1 cellular context compared by ENCODE assay signal in genomic region chr15:40558952-40559742, GRCh38.
TF ChIP-seq lines count a peak whose summit lies in the region.

No MANE protein-coding gene starts in this region.

TF ChIP-seq in K562, 482 proteins besides CTCF, POLR2A, EP300 and RAD21 (continued from another document):
- TF ChIP-seq TGIF2 (CRISPR knock-in tag; IDR thresholded peaks at IDR 0.05) (no peak), YY1 (IDR thresholded peaks at IDR 0.05; ENCODE audit: borderline replicate concordance in 1 of 3, control insufficient read depth in 1 of 3, extremely low read depth in 1 of 3, insufficient read depth in 3 of 3, insufficient read length in 1 of 3, insufficient replicate concordance in 2 of 3, low read depth in 1 of 3, low read length in 2 of 3) (peak in 1 of 3 experiments; percentile 21), HEY1 (CRISPR knock-in tag; IDR thresholded peaks at IDR 0.05; ENCODE audit: borderline replicate concordance) (no peak), MYC (IDR thresholded peaks at IDR 0.05; ENCODE audit: low read depth, low read length) (peak; percentile 73; the same call in 1 of the 2 replicates), MYC (CRISPR knock-in tag; IDR thresholded peaks at IDR 0.05; ENCODE audit: borderline replicate concordance, low read depth) (no peak), SOX6 (IDR thresholded peaks at IDR 0.05) (peak; percentile 98), ZBTB5 (IDR thresholded peaks at IDR 0.05) (peak; percentile 86; the same call in 1 of the 2 replicates), ZNF444 (CRISPR knock-in tag; IDR thresholded peaks at IDR 0.05) (no peak), SNRNP70 (optimal IDR thresholded peaks at IDR 0.05; ENCODE audit: low read depth, low read length) (no peak), NRF1 (conservative IDR thresholded peaks at IDR 0.05 in 1 of 2, IDR thresholded peaks at IDR 0.05 in 1 of 2) (peak in 1 of 2 experiments; percentile 38; a peak in 2 of 4 replicates), KDM1A (IDR thresholded peaks at IDR 0.05) (peak; percentile 83 to 87), RNF219 (CRISPR knock-in tag; IDR thresholded peaks at IDR 0.05) (no peak), TBL1XR1 (IDR thresholded peaks at IDR 0.05; ENCODE audit: low read length in 2 of 2) (peak; percentile 46 to 78; a peak in 3 of 4 replicates), ARID2 (IDR thresholded peaks at IDR 0.05) (no peak), NCOA1 (IDR thresholded peaks at IDR 0.05; ENCODE audit: low read depth) (peak; percentile 69; the same call in 1 of the 2 replicates), MXI1 (IDR thresholded peaks at IDR 0.05; ENCODE audit: low read depth, low read length) (peak; percentile 66), ARNT (IDR thresholded peaks at IDR 0.05) (peak; percentile 68 to 96), CC2D1A (IDR thresholded peaks at IDR 0.05) (peak; percentile 97; the same call in 1 of the 2 replicates), EZH2 (IDR thresholded peaks at IDR 0.05; ENCODE audit: borderline replicate concordance, low read depth, low read length) (no peak), KLF16 (IDR thresholded peaks at IDR 0.05) (peak; percentile 95), NR1H2 (CRISPR knock-in tag; IDR thresholded peaks at IDR 0.05) (no peak), CREBBP (IDR thresholded peaks at IDR 0.05; ENCODE audit: low read depth, low read length) (no peak), E2F6 (IDR thresholded peaks at IDR 0.05; ENCODE audit: borderline replicate concordance in 1 of 2, extremely low read depth in 1 of 2, insufficient read depth in 1 of 2, insufficient read length in 1 of 2, low read depth in 1 of 2, low read length in 1 of 2, poor library complexity in 1 of 2, severe bottlenecking in 1 of 2) (peak in 1 of 2 experiments; percentile 26), MAX (CRISPR knock-in tag; IDR thresholded peaks at IDR 0.05) (peak; percentile 62; the same call in 1 of the 2 replicates), SMARCA5 (IDR thresholded peaks at IDR 0.05) (peak; percentile 67; the same call in 1 of the 2 replicates), CXXC5 (CRISPR knock-in tag; IDR thresholded peaks at IDR 0.05) (peak; percentile 21; the same call in 1 of the 2 replicates), ATF2 (CRISPR knock-in tag; IDR thresholded peaks at IDR 0.05) (no peak), FOSL1 (tag; conservative IDR thresholded peaks at IDR 0.05) (peak; percentile 59), ZBED1 (IDR thresholded peaks at IDR 0.05) (peak; percentile 70; the same call in 1 of the 2 replicates), RBBP5 (IDR thresholded peaks at IDR 0.05; ENCODE audit: borderline replicate concordance, insufficient read depth, low read length, poor library complexity, severe bottlenecking) (no peak), ZNF586 (CRISPR knock-in tag; conservative IDR thresholded peaks at IDR 0.05) (no peak), MBD2 (IDR thresholded peaks at IDR 0.05; ENCODE audit: borderline replicate concordance, low read depth) (0 out of 2 replicates have a peak, but pooled peaks have one; percentile 21), ZNF23 (CRISPR knock-in tag; IDR thresholded peaks at IDR 0.05) (no peak), CSDE1 (IDR thresholded peaks at IDR 0.05) (no peak), RBFOX2 (IDR thresholded peaks at IDR 0.05; ENCODE audit: low read depth, low read length) (no peak), NR4A1 (CRISPR knock-in tag; IDR thresholded peaks at IDR 0.05) (no peak), NR4A1 (tag; IDR thresholded peaks at IDR 0.05) (0 out of 2 replicates have a peak, but pooled peaks have one; percentile 44), CGGBP1 (CRISPR knock-in tag; IDR thresholded peaks at IDR 0.05) (no peak), HMBOX1 (IDR thresholded peaks at IDR 0.05) (no peak)
TF ChIP-seq in K562: peak in this region for 115.
